In genomic region chr7:13467111-13467547, GRCh38 we compare ENCODE assay signal across 16 cellular contexts.
DNase-seq lines count a peak whose midpoint lies in the region; TF ChIP-seq lines count a peak whose summit lies in the region.
"Had no signal": no experiment of that assay in that cellular context is flagged by ENCODE, and none has a peak within 500 bp of the region (broad histone marks: within the 10 kb centered on the region; RNA-seq: fewer than 3 reads in every experiment).

No MANE protein-coding gene starts in this region.

- TF ChIP-seq CTCF in OCI-LY1 (IDR thresholded peaks at IDR 0.05; ENCODE audit: low read length): no peak
- no peak for TF ChIP-seq CTCF in mesothelial cell of epicardium (IDR thresholded peaks at IDR 0.05; ENCODE audit: unreplicated experiment)
- TF ChIP-seq CTCF in progenitor cell of endocrine pancreas (IDR thresholded peaks at IDR 0.05; ENCODE audit: unreplicated experiment): no peak

- peak overlapping the region; percentile 71 for H3K4me2 ChIP-seq in OCI-LY1 (ENCODE audit: low read length)

- no peaks in the 10 kb centered on the region for H3K9me3 Mint-ChIP-seq in mesothelial cell of epicardium
- no peaks in the 10 kb centered on the region for H3K9me3 Mint-ChIP-seq in activated naive CD8-positive, alpha-beta T cell treated with anti-CD3 and anti-CD28 coated beads for 36 hours
- H3K9me3 Mint-ChIP-seq in progenitor cell of endocrine pancreas (ENCODE audit: low read depth): no peaks in the 10 kb centered on the region
- H3K9me3 Mint-ChIP-seq: effector memory CD8-positive, alpha-beta T cell had no signal

- no peaks in the 10 kb centered on the region for H3K9me2 ChIP-seq in OCI-LY1 (ENCODE audit: low read depth, low read length)

- no peaks in the 10 kb centered on the region for H3K27me3 Mint-ChIP-seq in mesothelial cell of epicardium (ENCODE audit: low read depth)
- no peaks in the 10 kb centered on the region for H3K27me3 Mint-ChIP-seq in activated naive CD8-positive, alpha-beta T cell treated with anti-CD3 and anti-CD28 coated beads for 36 hours
- H3K27me3 Mint-ChIP-seq in progenitor cell of endocrine pancreas: no peaks in the 10 kb centered on the region
- H3K27me3 Mint-ChIP-seq: activated B cell treated with CpG ODN at 0.5 μM for 24 hours had no signal

- peak; percentile 97 for DNase-seq in DMS 273 treated with DMSO at 0.1 percent for 48 hours (lab: John Stamatoyannopoulos, UW)
- peak; percentile 94 for DNase-seq in NCI-H146 treated with DMSO at 0.1 percent for 48 hours (lab: John Stamatoyannopoulos, UW; ENCODE audit: unreplicated experiment)
- DNase-seq in mesothelial cell of epicardium (ENCODE audit: low spot score in 2 of 2, unreplicated experiment in 2 of 2): no peak
- DNase-seq in activated naive CD8-positive, alpha-beta T cell treated with anti-CD3 and anti-CD28 coated beads for 36 hours: no peak
- no peak for DNase-seq in progenitor cell of endocrine pancreas (ENCODE audit: low spot score, unreplicated experiment)
- no peak for DNase-seq in T-helper 2 cell
- no peak for DNase-seq in foreskin melanocyte
- DNase-seq: activated B cell treated with CpG ODN at 0.5 μM for 24 hours; activated CD8-positive, alpha-beta memory T cell treated with anti-CD3 and anti-CD28 coated beads for 24 hours; cerebellar nuclear complex; effector memory CD8-positive, alpha-beta T cell; HCEC 1CT; MG63; NCI-H510A treated with DMSO at 0.1 percent for 48 hours had no signal

- no peaks in the 10 kb centered on the region for H3K79me2 ChIP-seq in OCI-LY1 (ENCODE audit: insufficient read depth, low read length)

- peaks cover 3% of the 10 kb centered on the region; the same call in 1 of the 2 replicates for H3K9me3 ChIP-seq in OCI-LY1 (ENCODE audit: low read length)
- H3K9me3 ChIP-seq: MG63, thoracic aorta had no signal

- H3K4me3 Mint-ChIP-seq in mesothelial cell of epicardium: no peak overlapping the region
- H3K4me3 Mint-ChIP-seq in activated naive CD8-positive, alpha-beta T cell treated with anti-CD3 and anti-CD28 coated beads for 36 hours: no peak overlapping the region
- no peak overlapping the region for H3K4me3 Mint-ChIP-seq in progenitor cell of endocrine pancreas (ENCODE audit: low read depth)
- H3K4me3 Mint-ChIP-seq: activated B cell treated with CpG ODN at 0.5 μM for 24 hours; effector memory CD8-positive, alpha-beta T cell had no signal

- peak overlapping the region; percentile 84 for H3K9ac ChIP-seq in OCI-LY1 (ENCODE audit: low read length)

- peak overlapping the region; percentile 37 for H3K4me3 ChIP-seq in OCI-LY1 (ENCODE audit: low read depth, low read length, poor library complexity, severe bottlenecking)
- H3K4me3 ChIP-seq: MG63, thoracic aorta had no signal

- peaks cover 5% of the 10 kb centered on the region; the same call in 1 of the 2 replicates for H3K36me3 ChIP-seq in OCI-LY1 (ENCODE audit: insufficient read depth, low read length)
- H3K36me3 ChIP-seq: MG63, thoracic aorta had no signal

- H3K27ac ChIP-seq in OCI-LY1 (ENCODE audit: low read depth, low read length, poor library complexity, severe bottlenecking): peak overlapping the region; percentile 100
- H3K27ac ChIP-seq: thoracic aorta had no signal

- peaks cover 10% of the 10 kb centered on the region; the same call in 1 of the 2 replicates for H3F3A ChIP-seq in OCI-LY1 (ENCODE audit: insufficient read depth, low read length)

- H3K36me3 Mint-ChIP-seq in mesothelial cell of epicardium (no peaks in the 10 kb centered on the region), progenitor cell of endocrine pancreas (ENCODE audit: insufficient read depth) (no peaks in the 10 kb centered on the region)
- no peaks in the 10 kb centered on the region for H3K36me3 Mint-ChIP-seq in activated naive CD8-positive, alpha-beta T cell treated with anti-CD3 and anti-CD28 coated beads for 36 hours

- H4K20me1 ChIP-seq in OCI-LY1 (ENCODE audit: insufficient read depth, low read length): no peaks in the 10 kb centered on the region

- H3K27ac Mint-ChIP-seq in mesothelial cell of epicardium (peak overlapping the region; percentile 5), progenitor cell of endocrine pancreas (no peak overlapping the region)
- H3K27ac Mint-ChIP-seq in activated naive CD8-positive, alpha-beta T cell treated with anti-CD3 and anti-CD28 coated beads for 36 hours: no peak overlapping the region
- H3K27ac Mint-ChIP-seq: activated B cell treated with CpG ODN at 0.5 μM for 24 hours; effector memory CD8-positive, alpha-beta T cell had no signal

- H3K4me1 ChIP-seq in OCI-LY1 (ENCODE audit: insufficient read depth, low read length, severe bottlenecking): peaks cover 71% of the 10 kb centered on the region

- peaks cover 24% of the 10 kb centered on the region for H3K4me1 Mint-ChIP-seq in mesothelial cell of epicardium
- H3K4me1 Mint-ChIP-seq in activated naive CD8-positive, alpha-beta T cell treated with anti-CD3 and anti-CD28 coated beads for 36 hours: no peaks in the 10 kb centered on the region
- H3K4me1 Mint-ChIP-seq in progenitor cell of endocrine pancreas (ENCODE audit: low read depth): peaks cover 10% of the 10 kb centered on the region
- H3K4me1 Mint-ChIP-seq: activated B cell treated with CpG ODN at 0.5 μM for 24 hours had no signal

- H3K27me3 ChIP-seq in OCI-LY1 (ENCODE audit: insufficient read depth, low read length): no peaks in the 10 kb centered on the region
- H3K27me3 ChIP-seq: MG63 had no signal

- no peak overlapping the region for H2AFZ ChIP-seq in OCI-LY1 (ENCODE audit: low read length)

Comparison
In these comparisons a context has a peak if more than half of its experiments do, and no peak if none do; other contexts are left out.
1. DNase-seq: peak in DMS 273 treated with DMSO at 0.1 percent for 48 hours (single experiment) and NCI-H146 treated with DMSO at 0.1 percent for 48 hours (single experiment); none in mesothelial cell of epicardium (0 of 2), activated naive CD8-positive, alpha-beta T cell treated with anti-CD3 and anti-CD28 coated beads for 36 hours (single experiment), progenitor cell of endocrine pancreas (single experiment), T-helper 2 cell (0 of 5) and foreskin melanocyte (single experiment).